In the genomic region with DNA sequence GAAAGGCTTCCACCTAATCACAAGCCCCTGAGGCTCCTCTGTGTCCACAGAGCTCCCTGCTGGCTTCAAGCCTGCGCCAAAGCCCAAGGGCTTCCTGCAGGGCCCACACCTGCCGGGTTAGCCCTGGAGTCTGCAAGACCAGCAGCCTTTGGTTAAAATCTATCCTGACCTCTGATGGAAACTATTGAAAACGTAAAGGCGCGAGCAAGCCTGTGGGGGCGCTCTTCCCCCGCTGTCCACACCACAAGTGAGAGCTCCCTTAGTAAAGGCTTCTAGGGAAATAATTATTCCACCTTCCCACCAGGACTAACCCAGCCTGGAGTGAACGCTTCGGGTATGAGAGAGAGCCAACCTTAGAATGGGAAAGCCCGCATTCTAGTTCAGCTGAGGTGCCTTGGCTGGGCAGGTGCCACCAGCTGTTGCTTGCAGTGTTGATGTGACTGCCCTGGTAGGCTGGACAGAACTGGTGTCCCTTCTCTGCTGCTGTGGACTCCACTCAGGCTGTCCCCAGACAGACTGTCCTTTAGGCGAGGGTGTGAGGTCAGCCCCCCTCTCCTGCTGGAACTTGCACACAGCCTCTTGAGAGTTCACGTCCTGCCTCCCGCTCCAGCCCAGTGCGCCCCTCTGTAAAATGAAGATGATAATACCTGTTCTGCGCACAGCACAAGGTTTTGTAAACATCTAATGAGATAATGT, we compare ENCODE assay signal across 8 cellular contexts.
DNase-seq lines count a peak whose midpoint lies in the region; ATAC-seq and TF ChIP-seq lines count a peak whose summit lies in the region.

No MANE protein-coding gene starts in this region.

- peaks cover 0 to 67% (median 0%) of the 10 kb centered on the region in 9 donors for H3K4me1 ChIP-seq in heart right ventricle
- H3K4me1 ChIP-seq in smooth muscle cell (ENCODE audit: low read depth): peaks cover 4% of the 10 kb centered on the region

- H3K9me3 Mint-ChIP-seq in activated T-cell treated with anti-CD3 and anti-CD28 coated beads, Interleukin-2, amount 50 U/mL, for 72 hours: no peaks in the 10 kb centered on the region
- no peaks in the 10 kb centered on the region for H3K9me3 Mint-ChIP-seq in activated T-cell treated with anti-CD3 and anti-CD28 coated beads, Interleukin-2, amount 50 U/mL, for 24 hours

- no peaks in the 10 kb centered on the region for H4K20me1 ChIP-seq in smooth muscle cell (ENCODE audit: low read depth)

- ATAC-seq in activated T-cell treated with anti-CD3 and anti-CD28 coated beads, Interleukin-2, amount 50 U/mL, for 72 hours (replicated peaks in 1 of 2): no peak
- peak; percentile 23; the same call in 1 of the 3 replicates for ATAC-seq in SK-N-SH treated with all-trans-retinoic acid at 6 μM for 48 hours
- ATAC-seq in heart right ventricle: peak; percentile 35 to 57 (median 42)

- H3K9me3 ChIP-seq in heart right ventricle (no peaks in the 10 kb centered on the region), smooth muscle cell (replicated peaks; ENCODE audit: low read depth) (no peaks in the 10 kb centered on the region)

- no peaks in the 10 kb centered on the region for H3K79me2 ChIP-seq in smooth muscle cell (ENCODE audit: low read depth)

- H3K4me3 ChIP-seq in heart right ventricle (no peak overlapping the region), smooth muscle cell (no peak overlapping the region)

- H3K27ac ChIP-seq in heart right ventricle: peak overlapping the region in 1 of 10 donors; percentile 75
- no peak overlapping the region for H3K27ac ChIP-seq in smooth muscle cell (ENCODE audit: low read depth)

- no peak overlapping the region for H3K4me2 ChIP-seq in smooth muscle cell

- H3K27ac Mint-ChIP-seq in activated T-cell treated with anti-CD3 and anti-CD28 coated beads, Interleukin-2, amount 50 U/mL, for 72 hours: peak overlapping the region; percentile 69
- no peak overlapping the region for H3K27ac Mint-ChIP-seq in activated T-cell treated with anti-CD3 and anti-CD28 coated beads, Interleukin-2, amount 50 U/mL, for 24 hours

- peaks cover 69% of the 10 kb centered on the region for H3K4me1 Mint-ChIP-seq in activated T-cell treated with anti-CD3 and anti-CD28 coated beads, Interleukin-2, amount 50 U/mL, for 72 hours (ENCODE audit: low read depth)
- peaks cover 60% of the 10 kb centered on the region for H3K4me1 Mint-ChIP-seq in activated T-cell treated with anti-CD3 and anti-CD28 coated beads, Interleukin-2, amount 50 U/mL, for 24 hours (ENCODE audit: low read depth)

- no peaks in the 10 kb centered on the region for H3F3A ChIP-seq in smooth muscle cell (ENCODE audit: low read depth)

- no peak overlapping the region for H3K9ac ChIP-seq in smooth muscle cell (ENCODE audit: low read depth)

- intact Hi-C loops in heart right ventricle (cut with DNase I): loop anchor here in 2 of 10 donors (5.0 kb wide), 1 partner anchor 254 kb away; no protein-coding TSS in a partner anchor

- TF ChIP-seq CTCF in heart right ventricle (IDR thresholded peaks at IDR 0.05): peak; percentile 35 to 63 (median 54)
- TF ChIP-seq CTCF in smooth muscle cell (IDR thresholded peaks at IDR 0.05; ENCODE audit: borderline replicate concordance, insufficient read depth, poor library complexity, severe bottlenecking): peak; percentile 54

- WGBS in heart right ventricle, 2 donors: 52 to 54% methylated on average over 15 of the region's 15 CpGs
- 52% methylated on average over 15 of the region's 15 CpGs for WGBS in smooth muscle cell (ENCODE audit: low lambda C conversion rate)

- H2AFZ ChIP-seq in smooth muscle cell (ENCODE audit: low read depth): no peak overlapping the region

- H3K27me3 Mint-ChIP-seq in activated T-cell treated with anti-CD3 and anti-CD28 coated beads, Interleukin-2, amount 50 U/mL, for 72 hours (ENCODE audit: low read depth): no peaks in the 10 kb centered on the region
- no peaks in the 10 kb centered on the region for H3K27me3 Mint-ChIP-seq in activated T-cell treated with anti-CD3 and anti-CD28 coated beads, Interleukin-2, amount 50 U/mL, for 24 hours

- H3K36me3 ChIP-seq in heart right ventricle (peaks cover 0 to 16% (median 0%) of the 10 kb centered on the region in 9 donors), smooth muscle cell (ENCODE audit: low read depth) (no peaks in the 10 kb centered on the region)

- H3K27me3 ChIP-seq in heart right ventricle (no peaks in the 10 kb centered on the region), smooth muscle cell (ENCODE audit: low read depth) (no peaks in the 10 kb centered on the region)

- H3K4me3 Mint-ChIP-seq in activated T-cell treated with anti-CD3 and anti-CD28 coated beads, Interleukin-2, amount 50 U/mL, for 72 hours: no peak overlapping the region
- no peak overlapping the region for H3K4me3 Mint-ChIP-seq in activated T-cell treated with anti-CD3 and anti-CD28 coated beads, Interleukin-2, amount 50 U/mL, for 24 hours

- no peak for DNase-seq in activated T-cell treated with anti-CD3 and anti-CD28 coated beads, Interleukin-2, amount 50 U/mL, for 72 hours
- no peak for DNase-seq in activated T-cell treated with anti-CD3 and anti-CD28 coated beads, Interleukin-2, amount 50 U/mL, for 24 hours
- DNase-seq in heart right ventricle: no peak
- DNase-seq in smooth muscle cell (lab: John Stamatoyannopoulos, UW; ENCODE audit: unreplicated experiment): no peak
- DNase-seq in NK-92 (lab: John Stamatoyannopoulos, UW; ENCODE audit: unreplicated experiment): no peak
- DNase-seq in hepatic stellate cell (ENCODE audit: low spot score): no peak
- no peak for DNase-seq in SHP77 treated with DMSO at 0.1 percent for 48 hours (lab: John Stamatoyannopoulos, UW)

- H3K36me3 Mint-ChIP-seq in activated T-cell treated with anti-CD3 and anti-CD28 coated beads, Interleukin-2, amount 50 U/mL, for 72 hours (ENCODE audit: insufficient read depth in 2 of 2): peaks cover 25 to 39% of the 10 kb centered on the region in 2 donors
- H3K36me3 Mint-ChIP-seq in activated T-cell treated with anti-CD3 and anti-CD28 coated beads, Interleukin-2, amount 50 U/mL, for 24 hours (ENCODE audit: low read depth): peaks cover 86% of the 10 kb centered on the region

TF ChIP-seq in SK-N-SH treated with all-trans-retinoic acid at 6 μM for 48 hours, 23 proteins besides CTCF, POLR2A, EP300 and RAD21 (continues in another document):
- TF ChIP-seq, protein P1, sequence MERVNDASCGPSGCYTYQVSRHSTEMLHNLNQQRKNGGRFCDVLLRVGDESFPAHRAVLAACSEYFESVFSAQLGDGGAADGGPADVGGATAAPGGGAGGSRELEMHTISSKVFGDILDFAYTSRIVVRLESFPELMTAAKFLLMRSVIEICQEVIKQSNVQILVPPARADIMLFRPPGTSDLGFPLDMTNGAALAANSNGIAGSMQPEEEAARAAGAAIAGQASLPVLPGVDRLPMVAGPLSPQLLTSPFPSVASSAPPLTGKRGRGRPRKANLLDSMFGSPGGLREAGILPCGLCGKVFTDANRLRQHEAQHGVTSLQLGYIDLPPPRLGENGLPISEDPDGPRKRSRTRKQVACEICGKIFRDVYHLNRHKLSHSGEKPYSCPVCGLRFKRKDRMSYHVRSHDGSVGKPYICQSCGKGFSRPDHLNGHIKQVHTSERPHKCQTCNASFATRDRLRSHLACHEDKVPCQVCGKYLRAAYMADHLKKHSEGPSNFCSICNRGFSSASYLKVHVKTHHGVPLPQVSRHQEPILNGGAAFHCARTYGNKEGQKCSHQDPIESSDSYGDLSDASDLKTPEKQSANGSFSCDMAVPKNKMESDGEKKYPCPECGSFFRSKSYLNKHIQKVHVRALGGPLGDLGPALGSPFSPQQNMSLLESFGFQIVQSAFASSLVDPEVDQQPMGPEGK (CRISPR knock-in tag; IDR thresholded peaks at IDR 0.05; ENCODE audit: borderline replicate concordance): no peak
- no peak for TF ChIP-seq TOX (CRISPR knock-in tag; IDR thresholded peaks at IDR 0.05; ENCODE audit: borderline replicate concordance)
- no peak for TF ChIP-seq ARNTL (CRISPR knock-in tag; IDR thresholded peaks at IDR 0.05; ENCODE audit: borderline replicate concordance, low read depth)
- no peak for TF ChIP-seq ZFP3 (CRISPR knock-in tag; IDR thresholded peaks at IDR 0.05)
- TF ChIP-seq ZNF70 (CRISPR knock-in tag; IDR thresholded peaks at IDR 0.05): no peak
- no peak for TF ChIP-seq ESRRG (CRISPR knock-in tag; IDR thresholded peaks at IDR 0.05)
- TF ChIP-seq, protein P2, sequence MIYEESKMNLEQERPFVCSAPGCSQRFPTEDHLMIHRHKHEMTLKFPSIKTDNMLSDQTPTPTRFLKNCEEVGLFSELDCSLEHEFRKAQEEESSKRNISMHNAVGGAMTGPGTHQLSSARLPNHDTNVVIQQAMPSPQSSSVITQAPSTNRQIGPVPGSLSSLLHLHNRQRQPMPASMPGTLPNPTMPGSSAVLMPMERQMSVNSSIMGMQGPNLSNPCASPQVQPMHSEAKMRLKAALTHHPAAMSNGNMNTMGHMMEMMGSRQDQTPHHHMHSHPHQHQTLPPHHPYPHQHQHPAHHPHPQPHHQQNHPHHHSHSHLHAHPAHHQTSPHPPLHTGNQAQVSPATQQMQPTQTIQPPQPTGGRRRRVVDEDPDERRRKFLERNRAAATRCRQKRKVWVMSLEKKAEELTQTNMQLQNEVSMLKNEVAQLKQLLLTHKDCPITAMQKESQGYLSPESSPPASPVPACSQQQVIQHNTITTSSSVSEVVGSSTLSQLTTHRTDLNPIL (CRISPR knock-in tag; IDR thresholded peaks at IDR 0.05; ENCODE audit: low read depth): no peak
- no peak for TF ChIP-seq SNAI2 (CRISPR knock-in tag; IDR thresholded peaks at IDR 0.05)
- TF ChIP-seq, protein P3, sequence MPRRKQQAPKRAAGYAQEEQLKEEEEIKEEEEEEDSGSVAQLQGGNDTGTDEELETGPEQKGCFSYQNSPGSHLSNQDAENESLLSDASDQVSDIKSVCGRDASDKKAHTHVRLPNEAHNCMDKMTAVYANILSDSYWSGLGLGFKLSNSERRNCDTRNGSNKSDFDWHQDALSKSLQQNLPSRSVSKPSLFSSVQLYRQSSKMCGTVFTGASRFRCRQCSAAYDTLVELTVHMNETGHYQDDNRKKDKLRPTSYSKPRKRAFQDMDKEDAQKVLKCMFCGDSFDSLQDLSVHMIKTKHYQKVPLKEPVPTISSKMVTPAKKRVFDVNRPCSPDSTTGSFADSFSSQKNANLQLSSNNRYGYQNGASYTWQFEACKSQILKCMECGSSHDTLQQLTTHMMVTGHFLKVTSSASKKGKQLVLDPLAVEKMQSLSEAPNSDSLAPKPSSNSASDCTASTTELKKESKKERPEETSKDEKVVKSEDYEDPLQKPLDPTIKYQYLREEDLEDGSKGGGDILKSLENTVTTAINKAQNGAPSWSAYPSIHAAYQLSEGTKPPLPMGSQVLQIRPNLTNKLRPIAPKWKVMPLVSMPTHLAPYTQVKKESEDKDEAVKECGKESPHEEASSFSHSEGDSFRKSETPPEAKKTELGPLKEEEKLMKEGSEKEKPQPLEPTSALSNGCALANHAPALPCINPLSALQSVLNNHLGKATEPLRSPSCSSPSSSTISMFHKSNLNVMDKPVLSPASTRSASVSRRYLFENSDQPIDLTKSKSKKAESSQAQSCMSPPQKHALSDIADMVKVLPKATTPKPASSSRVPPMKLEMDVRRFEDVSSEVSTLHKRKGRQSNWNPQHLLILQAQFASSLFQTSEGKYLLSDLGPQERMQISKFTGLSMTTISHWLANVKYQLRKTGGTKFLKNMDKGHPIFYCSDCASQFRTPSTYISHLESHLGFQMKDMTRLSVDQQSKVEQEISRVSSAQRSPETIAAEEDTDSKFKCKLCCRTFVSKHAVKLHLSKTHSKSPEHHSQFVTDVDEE (CRISPR knock-in tag; IDR thresholded peaks at IDR 0.05): no peak
- TF ChIP-seq BACH2 (CRISPR knock-in tag; IDR thresholded peaks at IDR 0.05; ENCODE audit: borderline replicate concordance): no peak

Comparison
In these comparisons a context has a peak if more than half of its experiments do, and no peak if none do; other contexts are left out.
1. ATAC-seq: peak in SK-N-SH treated with all-trans-retinoic acid at 6 μM for 48 hours (single experiment) and heart right ventricle (8 of 8); none in activated T-cell treated with anti-CD3 and anti-CD28 coated beads, Interleukin-2, amount 50 U/mL, for 72 hours (0 of 2).